1 cellular context compared by ENCODE assay signal in the genomic region with DNA sequence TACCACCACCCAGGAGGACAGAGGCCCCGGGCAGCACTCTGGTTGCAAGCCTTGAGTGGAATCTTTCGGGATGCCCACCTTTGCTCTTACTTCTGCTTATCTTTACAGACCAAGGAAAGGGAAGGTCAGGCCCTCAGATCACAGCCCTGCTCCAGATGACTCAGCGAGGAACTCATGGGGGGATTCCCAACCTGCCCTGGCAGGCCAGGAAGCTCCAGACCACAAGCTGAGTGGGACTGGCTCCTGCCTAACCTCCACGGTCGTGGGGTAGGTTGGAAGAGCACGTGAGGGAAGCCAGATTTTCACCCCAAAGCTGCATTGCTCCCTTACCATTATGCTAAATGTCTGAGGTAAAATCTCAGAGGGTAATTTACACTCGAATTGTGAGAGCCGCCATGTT.
TF ChIP-seq lines count a peak whose summit lies in the region.

No MANE protein-coding gene starts in this region.

TF ChIP-seq in K562, 482 proteins besides CTCF, POLR2A, EP300 and RAD21 (continued from another document):
- no peak for TF ChIP-seq ZMIZ1 (IDR thresholded peaks at IDR 0.05; ENCODE audit: low read depth in 2 of 2, low read length in 2 of 2)
- TF ChIP-seq AFF4 (CRISPR knock-in tag; IDR thresholded peaks at IDR 0.05): no peak
